In the genomic region with DNA sequence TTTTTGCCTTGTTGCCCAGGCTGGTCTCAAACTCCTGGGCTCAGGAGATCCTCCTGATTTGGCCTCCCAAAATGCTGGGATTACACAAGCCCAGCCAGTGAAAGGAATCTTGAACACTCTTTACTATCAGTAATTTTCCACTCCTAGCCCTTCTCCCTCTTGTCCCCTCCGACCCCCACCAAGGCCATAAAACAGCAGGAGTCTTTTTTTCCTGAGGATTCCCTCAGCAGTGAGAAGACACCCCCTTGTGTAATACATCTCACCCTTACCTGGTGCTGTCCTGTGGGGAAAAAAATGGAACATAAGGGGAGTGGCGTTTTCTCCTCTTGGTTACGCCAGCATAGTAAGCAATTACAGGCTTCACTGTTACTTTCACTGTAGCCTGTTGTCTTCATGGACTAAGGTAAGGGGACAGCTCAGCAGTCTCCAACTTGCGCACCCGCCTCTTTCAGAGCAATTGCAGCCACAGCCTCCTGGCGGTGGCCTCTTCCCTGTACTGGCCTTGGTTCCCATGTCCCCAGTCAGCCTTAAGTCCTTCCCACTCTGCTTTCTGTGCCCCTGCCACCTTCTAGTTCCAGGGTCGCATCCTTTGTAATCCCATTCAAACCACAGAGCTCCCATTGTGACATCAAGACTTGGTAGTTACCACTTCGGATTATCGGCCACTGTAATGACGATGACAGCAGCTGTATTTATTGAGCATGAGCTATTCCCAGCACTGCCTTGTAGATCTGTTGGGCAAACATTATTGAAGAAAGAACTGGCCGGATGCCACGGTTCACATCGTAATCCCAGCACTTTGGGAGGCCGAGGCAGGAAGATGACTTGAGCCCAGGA, we compare ENCODE assay signal across 15 cellular contexts. TPM values are rescaled to one million over a fixed set of nuclear protein-coding genes. Genes with fewer than 3 reads are reported as not detected.
A peak's percentile ranks its signal among the peaks of the same experiment; 100 is the strongest.
DNase-seq lines count a peak whose midpoint lies in the region; ATAC-seq and TF ChIP-seq lines count a peak whose summit lies in the region.
"Had no signal": no experiment of that assay in that cellular context is flagged by ENCODE, and none has a peak within 500 bp of the region (broad histone marks: within the 10 kb centered on the region; RNA-seq: fewer than 3 reads in every experiment).

No MANE protein-coding gene starts in this region.

- DNase-seq in IMR-90 = peak; percentile 18
- peak; percentile 84 to 93 for DNase-seq in SHP77 (lab: John Stamatoyannopoulos, UW)
- DNase-seq in occipital lobe (lab: John Stamatoyannopoulos, UW) = no peak
- DNase-seq in NCI-H1436 (lab: John Stamatoyannopoulos, UW) = no peak
- DNase-seq in NCI-H748 treated with DMSO at 0.1 percent for 48 hours (lab: John Stamatoyannopoulos, UW) = no peak
- DNase-seq: activated CD4-positive, alpha-beta T cell treated with anti-CD3 and anti-CD28 coated beads for 48 hours; activated effector memory CD4-positive, alpha-beta T cell treated with Interleukin-2 at 50 U/mL for 16 hours; foreskin fibroblast; GOT3; Karpas-422; NCI-H524 had no signal

- H3K27ac ChIP-seq in IMR-90 (ENCODE audit: insufficient read depth, low read length) (no peak overlapping the region), liver (ENCODE audit: low read depth in 1 of 2, low read length in 2 of 2) (peak overlapping the region in 1 of 2 donors; percentile 36), temporal lobe (ENCODE audit: low read depth, low read length) (peak overlapping the region; percentile 27)
- H3K27ac ChIP-seq: neutrophil had no signal

- no peak for ATAC-seq in IMR-90 (ENCODE audit: low read depth)
- ATAC-seq in GM19351 (IDR thresholded peaks at IDR 0.05; ENCODE audit: unreplicated experiment) = no peak

- CTCF ChIA-PET in IMR-90 (lab: Yijun Ruan, JAX) = no interaction called here

- TF ChIP-seq POLR2A in IMR-90 (IDR thresholded peaks at IDR 0.05; ENCODE audit: low read depth, low read length) = no peak

- H3K9ac ChIP-seq in IMR-90 (ENCODE audit: low read depth, low read length) (no peak overlapping the region), liver (ENCODE audit: low read depth in 1 of 2, low read length in 2 of 2) (no peak overlapping the region)

- H3K9me3 ChIP-seq in IMR-90 (ENCODE audit: control insufficient read depth, insufficient read depth, low read length) (no peaks in the 10 kb centered on the region), liver (ENCODE audit: control insufficient read depth in 4 of 4, low read length in 3 of 4) (no peaks in the 10 kb centered on the region)
- H3K9me3 ChIP-seq: neutrophil had no signal

- TF ChIP-seq RAD21 in IMR-90 (IDR thresholded peaks at IDR 0.05; ENCODE audit: low read length) = no peak
- no peak for TF ChIP-seq RAD21 in liver (IDR thresholded peaks at IDR 0.05)

- dilution Hi-C loops in IMR-90 (cut with HindIII; ENCODE audit: low sequenced_read_pairs, unreplicated experiment) = no loop called here

- no peaks in the 10 kb centered on the region for H3K27me3 ChIP-seq in IMR-90 (ENCODE audit: control insufficient read depth, insufficient read depth, low read length)
- no peaks in the 10 kb centered on the region for H3K27me3 ChIP-seq in liver (ENCODE audit: control insufficient read depth in 4 of 4, insufficient read depth in 4 of 4, low read length in 3 of 4)
- H3K27me3 ChIP-seq: neutrophil had no signal

- H2BK20ac ChIP-seq in IMR-90 (ENCODE audit: low read depth, low read length) = no peak overlapping the region

- no peak overlapping the region for H3K18ac ChIP-seq in IMR-90 (ENCODE audit: low read depth, low read length)

- H4K5ac ChIP-seq in IMR-90 (ENCODE audit: low read depth, low read length) = no peak overlapping the region

- WGBS in IMR-90 (ENCODE audit: extremely low coverage in 2 of 2, insufficient read length in 1 of 2), 2 experiments = 65% methylated on average over 10 of the region's 14 CpGs; no CpG with 5 or more reads in 1 of the 2 experiments
- WGBS in liver = 57% methylated on average over 14 of the region's 14 CpGs

- H3K9me1 ChIP-seq in IMR-90 (ENCODE audit: insufficient read depth, low read length) = peaks cover 7% of the 10 kb centered on the region

- intact Hi-C loops in IMR-90 (cut with micrococcal nuclease) = no loop called here

- no peak overlapping the region for H3K23ac ChIP-seq in IMR-90 (ENCODE audit: low read depth, low read length)

- no peak overlapping the region for H2AK9ac ChIP-seq in IMR-90 (replicated peaks; ENCODE audit: low read depth, low read length, poor library complexity)

- H3K79me1 ChIP-seq in IMR-90 (ENCODE audit: low read depth in 1 of 2, low read length in 2 of 2) = no peaks in the 10 kb centered on the region

- in situ Hi-C loops in IMR-90 (cut with MboI; ENCODE audit: low sequenced_read_pairs) = no loop called here

- H2BK120ac ChIP-seq in IMR-90 (ENCODE audit: low read depth, low read length) = no peak overlapping the region

- 0 out of 2 replicates have a peak overlapping the region, but pooled peaks have one; percentile 13 for H2AK5ac ChIP-seq in IMR-90 (ENCODE audit: low read depth, low read length)

- H3K36me3 ChIP-seq in IMR-90 (ENCODE audit: control insufficient read depth, insufficient read depth, low read length) (peaks cover 5% of the 10 kb centered on the region; the same call in 1 of the 2 replicates), liver (ENCODE audit: control insufficient read depth in 4 of 4, insufficient read depth in 3 of 4, low read depth in 1 of 4, low read length in 3 of 4) (peaks cover 0 to 3% (median under 1%) of the 10 kb centered on the region in 4 donors)
- H3K36me3 ChIP-seq: neutrophil had no signal

- TF ChIP-seq CTCF in IMR-90 (conservative IDR thresholded peaks at IDR 0.05; ENCODE audit: low read depth, low read length) (no peak), liver (IDR thresholded peaks at IDR 0.05; ENCODE audit: low read depth, low read length, missing input control) (no peak)

- no TSS peak for BruUV-seq in IMR-90 (replicated peaks; lab: Mats Ljungman, UMichigan)

- H4K91ac ChIP-seq in IMR-90 (ENCODE audit: insufficient read depth, low read depth, low read length) = no peak overlapping the region

- POLR2A ChIA-PET in IMR-90 (lab: Charles Lee; ENCODE audit: unreplicated experiment) = no interaction called here

- no peak overlapping the region for H4K8ac ChIP-seq in IMR-90 (ENCODE audit: low read depth in 2 of 2, low read length in 2 of 2)

- no peak overlapping the region for H2BK5ac ChIP-seq in IMR-90 (ENCODE audit: low read depth, low read length, poor library complexity, severe bottlenecking)

- no peak overlapping the region for H3K4me3 ChIP-seq in IMR-90 (ENCODE audit: insufficient read depth, low read depth, low read length)
- H3K4me3 ChIP-seq in liver (ENCODE audit: low read depth in 1 of 3, low read length in 3 of 3) = no peak overlapping the region

- H4K20me1 ChIP-seq in IMR-90 (ENCODE audit: insufficient read depth, low read length) = no peaks in the 10 kb centered on the region

- no peak overlapping the region for H3K4ac ChIP-seq in IMR-90 (ENCODE audit: low read depth, low read length)

- H3K56ac ChIP-seq in IMR-90 (ENCODE audit: extremely low read depth, insufficient read depth, low read length) = no peak overlapping the region

- H3K4me1 ChIP-seq in IMR-90 (ENCODE audit: control insufficient read depth, insufficient read depth, low read length) (peaks cover 7% of the 10 kb centered on the region; the same call in 1 of the 2 replicates), liver (ENCODE audit: control insufficient read depth in 4 of 4, insufficient read depth in 4 of 4, low read length in 3 of 4) (peaks cover 13 to 24% (median 17%) of the 10 kb centered on the region in 4 donors)

- no peak overlapping the region for H3K4me2 ChIP-seq in IMR-90 (ENCODE audit: low read depth, low read length)

- H3K14ac ChIP-seq in IMR-90 (replicated peaks; ENCODE audit: low read depth, low read length) = no peak overlapping the region

- H2AFZ ChIP-seq in IMR-90 (replicated peaks; ENCODE audit: low read length, poor library complexity) = no peak overlapping the region

- no peak overlapping the region for H2BK15ac ChIP-seq in IMR-90 (ENCODE audit: low read depth, low read length)

TF ChIP-seq in IMR-90, 13 proteins besides CTCF, POLR2A, EP300 and RAD21 (continues in another document):
- TF ChIP-seq CHD1 (IDR thresholded peaks at IDR 0.05; ENCODE audit: low read depth, low read length) = no peak
- no peak for TF ChIP-seq MAFK (IDR thresholded peaks at IDR 0.05; ENCODE audit: low read depth, low read length)
- no peak for TF ChIP-seq NFE2L2 (IDR thresholded peaks at IDR 0.05; ENCODE audit: low read depth, low read length)
- no peak for TF ChIP-seq CEBPB (IDR thresholded peaks at IDR 0.05; ENCODE audit: low read depth, low read length)
- no peak for TF ChIP-seq FOS (IDR thresholded peaks at IDR 0.05; ENCODE audit: low read depth, low read length)
- no peak for TF ChIP-seq RFX5 (IDR thresholded peaks at IDR 0.05; ENCODE audit: low read depth, low read length)
- TF ChIP-seq RCOR1 (IDR thresholded peaks at IDR 0.05; ENCODE audit: insufficient replicate concordance, low read length) = no peak
- TF ChIP-seq BHLHE40 (IDR thresholded peaks at IDR 0.05; ENCODE audit: low read depth, low read length) = no peak

TF ChIP-seq in liver, 16 proteins besides CTCF, POLR2A, EP300 and RAD21 (continues in another document):
- TF ChIP-seq NR2F2 (IDR thresholded peaks at IDR 0.05) (peak; percentile 9), GABPA (IDR thresholded peaks at IDR 0.05 in 1 of 2, conservative IDR thresholded peaks at IDR 0.05 in 1 of 2) (no peak), JUND (IDR thresholded peaks at IDR 0.05) (no peak), YY1 (IDR thresholded peaks at IDR 0.05) (peak; percentile 33)
- TF ChIP-seq, protein P1, sequence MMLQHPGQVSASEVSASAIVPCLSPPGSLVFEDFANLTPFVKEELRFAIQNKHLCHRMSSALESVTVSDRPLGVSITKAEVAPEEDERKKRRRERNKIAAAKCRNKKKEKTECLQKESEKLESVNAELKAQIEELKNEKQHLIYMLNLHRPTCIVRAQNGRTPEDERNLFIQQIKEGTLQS (IDR thresholded peaks at IDR 0.05) = no peak
- TF ChIP-seq, protein P2, sequence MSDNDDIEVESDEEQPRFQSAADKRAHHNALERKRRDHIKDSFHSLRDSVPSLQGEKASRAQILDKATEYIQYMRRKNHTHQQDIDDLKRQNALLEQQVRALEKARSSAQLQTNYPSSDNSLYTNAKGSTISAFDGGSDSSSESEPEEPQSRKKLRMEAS (IDR thresholded peaks at IDR 0.05) = no peak

RNA-seq across cellular contexts. Expression of a gene that starts 10.0 kb away (rescaled TPM):
- total RNA-seq in IMR-90 (2012; rRNA removed) = 8.3 and 9.7 TPM in 2 replicates
- polyA plus RNA-seq in IMR-90 (2012; rRNA removed) = 10.1 and 10.4 TPM in 2 replicates
- polyA plus RNA-seq in IMR-90 (2012; cell fraction: cytosol; rRNA removed) = 7.8 and 9.2 TPM in 2 replicates
- 3.5 and 5.6 TPM in 2 replicates for polyA plus RNA-seq in IMR-90 (2012; cell fraction: nucleus; rRNA removed; ENCODE audit: low replicate concordance)
- 1 to 10 TPM; 4.6 to 6.5 TPM for total RNA-seq in liver
- 1 to 10 TPM; 2.5 to 4.8 TPM for polyA plus RNA-seq in liver
- 5.2 TPM for total RNA-seq in temporal lobe
- total RNA-seq in occipital lobe = 6.4 TPM

RNA-seq across cellular contexts. Expression of a gene that starts 10.9 kb away (rescaled TPM):
- total RNA-seq in IMR-90 (2012; rRNA removed) (17.9 and 20.3 TPM in 2 replicates), liver (10 to 100 TPM; 21.7 to 74.6 TPM), temporal lobe (26.6 TPM), occipital lobe (36.0 TPM)
- polyA plus RNA-seq in IMR-90 (2012; rRNA removed) (14.0 and 19.1 TPM in 2 replicates), liver (10 to 100 TPM; 35.4 to 43.2 TPM)
- polyA plus RNA-seq in IMR-90 (2012; cell fraction: cytosol; rRNA removed) = 11.0 and 16.7 TPM in 2 replicates
- 61.0 and 98.5 TPM in 2 replicates for polyA plus RNA-seq in IMR-90 (2012; cell fraction: nucleus; rRNA removed; ENCODE audit: low replicate concordance)

Comparison
In these comparisons a context has a peak if more than half of its experiments do, and no peak if none do; other contexts are left out.
1. DNase-seq: peak in IMR-90 (single experiment) and SHP77 (2 of 2); none in occipital lobe (single experiment), NCI-H1436 (single experiment) and NCI-H748 treated with DMSO at 0.1 percent for 48 hours (single experiment).